ENCODE assay signal across 7 cellular contexts in genomic region chr17:46186827-46187235, GRCh38. TPM values are rescaled to one million over a fixed set of nuclear protein-coding genes. Genes with fewer than 3 reads are reported as not detected.
A peak's percentile ranks its signal among the peaks of the same experiment; 100 is the strongest.
DNase-seq lines count a peak whose midpoint lies in the region; TF ChIP-seq lines count a peak whose summit lies in the region.
"Not testable (repeated sequence)": the region's sequence is repeated elsewhere in the genome, so short reads cannot be mapped to it uniquely, and the experiment has no call there.

No MANE protein-coding gene starts in this region.

- not testable (repeated sequence) for H3F3A ChIP-seq in neural cell (ENCODE audit: insufficient read depth, low read length, poor library complexity, severe bottlenecking)

- TF ChIP-seq EP300 in neural cell (conservative IDR thresholded peaks at IDR 0.05; ENCODE audit: poor library complexity, severe bottlenecking): not testable (repeated sequence)

- peak; percentile 8 for DNase-seq in GF-D8 (lab: John Stamatoyannopoulos, UW)
- DNase-seq in KBM-7: peak; percentile 51
- DNase-seq in activated CD4-positive, alpha-beta T cell treated with anti-CD3 and anti-CD28 coated beads, Interleukin-2, amount 50 U/mL, for 4 hours: peak; percentile 23 to 37
- DNase-seq in cardiac fibroblast (ENCODE audit: low read depth in 2 of 2): peak; percentile 41 to 55
- DNase-seq in hepatocyte (ENCODE audit: low spot score): peak; percentile 37

- 85% methylated on average over 3 of the region's 3 CpGs for WGBS in hepatocyte (ENCODE audit: low lambda C conversion rate, missing lambda C conversion rate)

- not testable (repeated sequence) for H3K9me2 ChIP-seq in hepatocyte (replicated peaks; ENCODE audit: insufficient read depth); neural cell (ENCODE audit: insufficient read depth, low read length)

- TF ChIP-seq CTCF in OCI-LY3 (IDR thresholded peaks at IDR 0.05; ENCODE audit: low read depth, low read length): peak; percentile 23; the same call in 1 of the 2 replicates
- peak; percentile 36 for TF ChIP-seq CTCF in cardiac fibroblast (IDR thresholded peaks at IDR 0.05; ENCODE audit: low read depth, low read length)
- peak; percentile 24 for TF ChIP-seq CTCF in hepatocyte (IDR thresholded peaks at IDR 0.05; ENCODE audit: poor library complexity)
- peak; percentile 30 for TF ChIP-seq CTCF in neural cell (IDR thresholded peaks at IDR 0.05; ENCODE audit: poor library complexity, severe bottlenecking)

- not testable (repeated sequence) for H3K27me3 ChIP-seq in OCI-LY3 (ENCODE audit: low read depth, low read length); hepatocyte; neural cell (ENCODE audit: insufficient read depth, low read depth, low read length)

- H3K79me2 ChIP-seq in OCI-LY3 (ENCODE audit: low read length): peaks cover 100% of the 10 kb centered on the region
- peaks cover 100% of the 10 kb centered on the region for H3K79me2 ChIP-seq in hepatocyte
- peaks cover 99% of the 10 kb centered on the region for H3K79me2 ChIP-seq in neural cell (replicated peaks; ENCODE audit: insufficient read depth, low read length)

- in situ Hi-C loops in KBM-7 (cut with MboI; ENCODE audit: low pct_unique_long_range_greater_than_20kb, low sequenced_read_pairs): not testable (repeated sequence)

- H3K36me3 ChIP-seq in OCI-LY3 (replicated peaks; ENCODE audit: low read depth, low read length); hepatocyte (replicated peaks; ENCODE audit: insufficient read depth, low read depth); neural cell (ENCODE audit: insufficient read depth, low read length): not testable (repeated sequence)

- not testable (repeated sequence) for TF ChIP-seq RAD21 in neural cell (conservative IDR thresholded peaks at IDR 0.05)

- H3K9me3 ChIP-seq in OCI-LY3 (ENCODE audit: insufficient read depth, low read length); hepatocyte (ENCODE audit: low read depth); neural cell (ENCODE audit: low read length): not testable (repeated sequence)

- not testable (repeated sequence) for H3K4me2 ChIP-seq in OCI-LY3 (ENCODE audit: low read length); neural cell (ENCODE audit: low read length)
- peak overlapping the region; percentile 4 for H3K4me2 ChIP-seq in hepatocyte

- H3K9ac ChIP-seq in OCI-LY3 (ENCODE audit: low read length); neural cell (ENCODE audit: low read length): not testable (repeated sequence)

- H2AFZ ChIP-seq in OCI-LY3 (ENCODE audit: low read depth, low read length); hepatocyte; neural cell (ENCODE audit: low read depth, low read length): not testable (repeated sequence)

- not testable (repeated sequence) for H3K27ac ChIP-seq in OCI-LY3 (ENCODE audit: low read length); hepatocyte; neural cell (ENCODE audit: low read length)

- H4K20me1 ChIP-seq in OCI-LY3 (ENCODE audit: insufficient read depth, low read length): peaks cover 100% of the 10 kb centered on the region
- peaks cover 100% of the 10 kb centered on the region for H4K20me1 ChIP-seq in hepatocyte (ENCODE audit: insufficient read depth, poor library complexity, severe bottlenecking)
- H4K20me1 ChIP-seq in neural cell (ENCODE audit: insufficient read depth): peaks cover 90% of the 10 kb centered on the region

- not testable (repeated sequence) for H3K4me3 ChIP-seq in OCI-LY3 (ENCODE audit: low read length); cardiac fibroblast (replicated peaks in 1 of 2; ENCODE audit: low read depth in 2 of 2, low read length in 2 of 2); hepatocyte; neural cell (ENCODE audit: low read length)

- H3K4me1 ChIP-seq in OCI-LY3 (ENCODE audit: low read length): peaks cover 21% of the 10 kb centered on the region
- H3K4me1 ChIP-seq in hepatocyte (ENCODE audit: insufficient read depth): peaks cover 43% of the 10 kb centered on the region

RNA-seq across cellular contexts. Expression of gene KANSL1, which starts 6.4 kb away (rescaled TPM):
- 68.2 and 84.3 TPM in 2 replicates for total RNA-seq in hepatocyte
- 32.6 and 37.3 TPM in 2 replicates for polyA plus RNA-seq in hepatocyte
- polyA plus RNA-seq in neural cell: 65.0 and 88.1 TPM in 2 replicates
- 373 and 424 TPM in 2 replicates for polyA minus RNA-seq in neural cell
